18 cellular contexts compared by ENCODE assay signal in the genomic region with DNA sequence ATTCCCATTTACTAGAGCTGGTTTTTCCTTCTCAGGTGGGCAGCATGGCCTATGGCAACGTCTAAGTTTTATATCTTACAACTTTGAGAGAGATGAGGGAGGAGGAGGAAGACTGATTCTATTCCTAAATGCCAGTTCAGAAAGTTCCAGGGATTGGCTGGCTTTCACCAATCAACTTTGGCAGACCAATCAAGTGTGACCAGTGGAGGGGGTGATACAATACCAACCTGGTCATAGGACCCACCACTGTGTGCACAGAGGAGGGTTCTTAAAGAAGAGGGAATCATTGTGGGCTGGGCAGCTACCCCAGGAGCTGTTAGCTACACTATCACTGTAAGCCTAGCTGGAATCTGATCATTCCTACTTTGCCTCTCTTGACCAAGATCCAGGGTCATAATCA. TPM values are rescaled to one million over a fixed set of nuclear protein-coding genes. Genes with fewer than 3 reads are reported as not detected.
DNase-seq lines count a peak whose midpoint lies in the region; ATAC-seq and TF ChIP-seq lines count a peak whose summit lies in the region.
"Had no signal": no experiment of that assay in that cellular context is flagged by ENCODE, and none has a peak within 500 bp of the region (broad histone marks: within the 10 kb centered on the region; RNA-seq: fewer than 3 reads in every experiment).

No MANE protein-coding gene starts in this region.

- no peak for TF ChIP-seq EP300 in gastroesophageal sphincter (IDR thresholded peaks at IDR 0.05)
- no peak for TF ChIP-seq EP300 in suprapubic skin (IDR thresholded peaks at IDR 0.05)

- H3K9me3 ChIP-seq in gastroesophageal sphincter (no peaks in the 10 kb centered on the region), suprapubic skin (no peaks in the 10 kb centered on the region)
- H3K9me3 ChIP-seq: heart left ventricle had no signal

- no peaks in the 10 kb centered on the region for H3K9me3 Mint-ChIP-seq in activated T-cell treated with anti-CD3 and anti-CD28 coated beads, Interleukin-2, amount 50 U/mL, for 4 hours
- H3K9me3 Mint-ChIP-seq in activated naive CD8-positive, alpha-beta T cell (ENCODE audit: low read depth), result no peaks in the 10 kb centered on the region
- H3K9me3 Mint-ChIP-seq: activated B cell treated with CpG ODN at 0.5 μM for 24 hours, H9 had no signal

- H3K4me1 Mint-ChIP-seq in activated T-cell treated with anti-CD3 and anti-CD28 coated beads, Interleukin-2, amount 50 U/mL, for 4 hours (ENCODE audit: low read depth), result peaks cover 30% of the 10 kb centered on the region
- H3K4me1 Mint-ChIP-seq in activated naive CD8-positive, alpha-beta T cell (ENCODE audit: low read depth), result peaks cover 48% of the 10 kb centered on the region

- H3K4me3 ChIP-seq in gastroesophageal sphincter (no peak overlapping the region), suprapubic skin (no peak overlapping the region)
- H3K4me3 ChIP-seq: heart left ventricle had no signal

- H3K27ac Mint-ChIP-seq in activated naive CD8-positive, alpha-beta T cell, result peak overlapping the region; percentile 99
- H3K27ac Mint-ChIP-seq: activated B cell treated with CpG ODN at 0.5 μM for 24 hours, H9 had no signal

- no peaks in the 10 kb centered on the region for H3K36me3 ChIP-seq in gastroesophageal sphincter
- H3K36me3 ChIP-seq in suprapubic skin, result no peaks in the 10 kb centered on the region
- H3K36me3 ChIP-seq: heart left ventricle had no signal

- no peak for DNase-seq in activated T-cell treated with anti-CD3 and anti-CD28 coated beads, Interleukin-2, amount 50 U/mL, for 4 hours
- DNase-seq in activated T-cell treated with anti-CD3 and anti-CD28 coated beads, Interleukin-2, amount 50 U/mL, for 1 hour, result no peak
- DNase-seq in suprapubic skin (ENCODE audit: low spot score in 2 of 2), result no peak
- DNase-seq in HUDEP-2 (lab: John Stamatoyannopoulos, UW; ENCODE audit: unreplicated experiment in 76 of 76), result no peak
- DNase-seq in posterior cingulate gyrus, result no peak
- DNase-seq: activated B cell treated with CpG ODN at 0.5 μM for 24 hours, activated gamma-delta T cell, DMS53, H9, heart left ventricle, NCI-H1417, NCI-H82, SIG-M5 had no signal

- TF ChIP-seq CTCF in gastroesophageal sphincter (IDR thresholded peaks at IDR 0.05) (no peak), suprapubic skin (IDR thresholded peaks at IDR 0.05) (no peak)

- H3K36me3 Mint-ChIP-seq in activated T-cell treated with anti-CD3 and anti-CD28 coated beads, Interleukin-2, amount 50 U/mL, for 4 hours (ENCODE audit: insufficient read depth), result no peaks in the 10 kb centered on the region
- peaks cover 18% of the 10 kb centered on the region for H3K36me3 Mint-ChIP-seq in activated naive CD8-positive, alpha-beta T cell

- H3K27me3 ChIP-seq in gastroesophageal sphincter, result no peaks in the 10 kb centered on the region
- H3K27me3 ChIP-seq in suprapubic skin, result no peaks in the 10 kb centered on the region
- H3K27me3 ChIP-seq: heart left ventricle had no signal

- WGBS in gastroesophageal sphincter (ENCODE audit: low coverage in 1 of 2), 2 donors, result 60 to 75% methylated on average over 1 of the region's 1 CpG
- WGBS in suprapubic skin, result 52% methylated on average over 1 of the region's 1 CpG

- H3K27me3 Mint-ChIP-seq in activated T-cell treated with anti-CD3 and anti-CD28 coated beads, Interleukin-2, amount 50 U/mL, for 4 hours (ENCODE audit: low read depth), result no peaks in the 10 kb centered on the region
- H3K27me3 Mint-ChIP-seq in activated naive CD8-positive, alpha-beta T cell, result no peaks in the 10 kb centered on the region
- H3K27me3 Mint-ChIP-seq: activated B cell treated with CpG ODN at 0.5 μM for 24 hours had no signal

- peak overlapping the region; percentile 27 for H3K4me3 Mint-ChIP-seq in activated T-cell treated with anti-CD3 and anti-CD28 coated beads, Interleukin-2, amount 50 U/mL, for 4 hours
- H3K4me3 Mint-ChIP-seq in activated naive CD8-positive, alpha-beta T cell, result peak overlapping the region; percentile 78
- H3K4me3 Mint-ChIP-seq: activated B cell treated with CpG ODN at 0.5 μM for 24 hours, H9 had no signal

- intact Hi-C loops in posterior cingulate gyrus (cut with DNase I), result no loop called here

- peaks cover 0 to 25% (median 0%) of the 10 kb centered on the region in 3 donors for H3K4me1 ChIP-seq in gastroesophageal sphincter
- H3K4me1 ChIP-seq in suprapubic skin, result peaks cover 13% of the 10 kb centered on the region

- peak overlapping the region; percentile 37 to 75 (median 61) for H3K27ac ChIP-seq in gastroesophageal sphincter
- peak overlapping the region; percentile 73 for H3K27ac ChIP-seq in suprapubic skin

- no peak for ATAC-seq in activated T-cell treated with anti-CD3 and anti-CD28 coated beads, Interleukin-2, amount 50 U/mL, for 4 hours
- no peak for ATAC-seq in gastroesophageal sphincter
- ATAC-seq in HG02759 (IDR thresholded peaks at IDR 0.05; ENCODE audit: unreplicated experiment), result no peak

- no peak for TF ChIP-seq POLR2A in gastroesophageal sphincter (IDR thresholded peaks at IDR 0.05)
- TF ChIP-seq POLR2A in suprapubic skin (IDR thresholded peaks at IDR 0.05), result no peak

RNA-seq across cellular contexts. Expression of gene DIXDC1, which starts 8.1 kb away (rescaled TPM):
- total RNA-seq in activated T-cell treated with anti-CD3 and anti-CD28 coated beads, Interleukin-2, amount 50 U/mL, for 4 hours, result 10 to 100 TPM in 2 of 3 donors, 1 to 10 TPM in 1; 5.2 to 22.7 (median 21.2) TPM
- 100 to 1,000 TPM; 125 to 164 (median 153) TPM for total RNA-seq in gastroesophageal sphincter
- 10 to 100 TPM; 11.8 to 20.9 (median 13.1) TPM for total RNA-seq in suprapubic skin

RNA-seq across cellular contexts. Expression of gene C11orf52, which starts 26.5 kb away (rescaled TPM):
- not detected for total RNA-seq in activated T-cell treated with anti-CD3 and anti-CD28 coated beads, Interleukin-2, amount 50 U/mL, for 4 hours
- total RNA-seq in gastroesophageal sphincter (1 to 10 TPM in 3 of 4 donors, not detected in 1; 2.4 to 3.3 (median 3.1) TPM), suprapubic skin (10 to 100 TPM in 1 of 4 donors, 1 to 10 TPM in 3; 7.5 to 10.4 (median 9.7) TPM)
- total RNA-seq: activated B cell treated with CpG ODN at 0.5 μM for 24 hours had no signal

RNA-seq across cellular contexts. Expression of gene HSPB2, which starts 32.7 kb away (rescaled TPM):
- total RNA-seq in activated T-cell treated with anti-CD3 and anti-CD28 coated beads, Interleukin-2, amount 50 U/mL, for 4 hours, result not detected
- total RNA-seq in gastroesophageal sphincter (1 to 10 TPM in 3 of 4 donors, under 1 TPM in 1; 0.78 to 5.5 (median 3.0) TPM), suprapubic skin (1 to 10 TPM in 1 of 4 donors, not detected in 3; 3.1 TPM)
- total RNA-seq: activated B cell treated with CpG ODN at 0.5 μM for 24 hours, dermis microvascular lymphatic vessel endothelial cell, HT-29 had no signal

RNA-seq across cellular contexts. Expression of gene CRYAB, which starts 33.6 kb away (rescaled TPM):
- total RNA-seq in activated T-cell treated with anti-CD3 and anti-CD28 coated beads, Interleukin-2, amount 50 U/mL, for 4 hours, result under 1 TPM in 1 of 3 donors, not detected in 2; 0.35 TPM
- 100 to 1,000 TPM; 254 to 440 (median 294) TPM for total RNA-seq in gastroesophageal sphincter
- 100 to 1,000 TPM; 144 to 203 (median 176) TPM for total RNA-seq in suprapubic skin
- total RNA-seq: activated B cell treated with CpG ODN at 0.5 μM for 24 hours, H9, HT-29 had no signal

Comparison
In these comparisons a context has a peak if more than half of its experiments do, and no peak if none do; other contexts are left out.
1. RNA of gene DIXDC1, which starts 8.1 kb away (total RNA-seq): 125 to 164 TPM in gastroesophageal sphincter; 5.2 to 22.7 TPM in activated T-cell treated with anti-CD3 and anti-CD28 coated beads, Interleukin-2, amount 50 U/mL, for 4 hours and 11.8 to 20.9 TPM in suprapubic skin; every median in the first group is over 4 times any median in the second.